10 cellular contexts compared by ENCODE assay signal in the genomic region with DNA sequence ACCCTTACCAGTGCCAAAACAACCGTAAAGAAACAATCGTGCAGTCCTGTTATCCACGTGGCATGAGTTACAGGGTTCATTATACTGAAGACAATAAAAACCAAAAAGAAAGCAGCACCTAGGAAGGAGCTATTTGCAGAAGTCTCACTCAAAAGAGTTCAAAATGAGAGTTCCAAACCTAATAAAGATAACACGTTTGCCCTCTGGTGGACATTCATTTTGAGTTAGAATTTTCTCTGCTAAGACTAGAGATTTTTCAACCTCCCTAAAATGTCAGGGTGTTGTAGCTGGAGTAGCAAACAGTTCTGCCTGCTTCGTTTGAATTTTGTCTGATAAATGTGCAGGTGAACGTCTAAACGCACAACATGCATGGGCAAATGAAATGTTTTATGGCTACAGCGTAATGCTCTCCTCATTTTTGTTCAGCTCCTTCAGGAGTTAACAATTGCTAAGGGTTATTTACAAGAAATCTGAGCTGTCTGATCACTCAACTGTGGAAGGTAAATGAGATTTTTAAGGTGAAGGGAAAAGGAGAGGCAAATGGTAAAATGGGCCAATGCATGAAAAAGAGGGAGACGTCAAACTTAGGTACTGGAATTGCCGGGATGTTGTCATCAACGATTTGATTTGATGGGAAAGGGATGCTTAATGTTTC.
DNase-seq lines count a peak whose midpoint lies in the region; ATAC-seq, FAIRE-seq and TF ChIP-seq lines count a peak whose summit lies in the region.
"Had no signal": no experiment of that assay in that cellular context is flagged by ENCODE, and none has a peak within 500 bp of the region (broad histone marks: within the 10 kb centered on the region; RNA-seq: fewer than 3 reads in every experiment).

No MANE protein-coding gene starts in this region.

- peak; percentile 32 for FAIRE-seq in RCC 7860 (lab: Jason Lieb, UNC)
- FAIRE-seq: TTC549 had no signal

- no peak for ATAC-seq in HG03354 (IDR thresholded peaks at IDR 0.05; ENCODE audit: poor library complexity, severe bottlenecking, unreplicated experiment)
- ATAC-seq: CD8-positive, alpha-beta T cell had no signal

- H3K4me3 ChIP-seq in epithelial cell of proximal tubule (ENCODE audit: low read depth, low read length): no peak overlapping the region

- TF ChIP-seq CTCF in epithelial cell of proximal tubule (conservative IDR thresholded peaks at IDR 0.05; ENCODE audit: low read depth, low read length): peak; percentile 30

- DNase-seq in HT1080 (ENCODE audit: low read depth) (peak; percentile 30), RCC 7860 (ENCODE audit: low spot score) (peak; percentile 35), epithelial cell of proximal tubule (ENCODE audit: low read depth) (no peak), retina (peak; percentile 7)
- no peak for DNase-seq in stimulated activated CD4-positive, alpha-beta T cell treated with anti-CD3 and anti-CD28 coated beads, Interleukin-2, amount 100 ng/mL, for 48 hours
- no peak for DNase-seq in activated effector memory CD4-positive, alpha-beta T cell treated with anti-CD3 and anti-CD28 coated beads, Interleukin-2, amount 50 U/mL, for 16 hours
- DNase-seq: CD8-positive, alpha-beta T cell; Karpas-422 had no signal

Comparison
In these comparisons a context has a peak if more than half of its experiments do, and no peak if none do; other contexts are left out.
1. DNase-seq: peak in HT1080 (single experiment), RCC 7860 (single experiment) and retina (single experiment); none in epithelial cell of proximal tubule (single experiment), stimulated activated CD4-positive, alpha-beta T cell treated with anti-CD3 and anti-CD28 coated beads, Interleukin-2, amount 100 ng/mL, for 48 hours (0 of 2) and activated effector memory CD4-positive, alpha-beta T cell treated with anti-CD3 and anti-CD28 coated beads, Interleukin-2, amount 50 U/mL, for 16 hours (single experiment).